16 cellular contexts compared by ENCODE assay signal in the genomic region with DNA sequence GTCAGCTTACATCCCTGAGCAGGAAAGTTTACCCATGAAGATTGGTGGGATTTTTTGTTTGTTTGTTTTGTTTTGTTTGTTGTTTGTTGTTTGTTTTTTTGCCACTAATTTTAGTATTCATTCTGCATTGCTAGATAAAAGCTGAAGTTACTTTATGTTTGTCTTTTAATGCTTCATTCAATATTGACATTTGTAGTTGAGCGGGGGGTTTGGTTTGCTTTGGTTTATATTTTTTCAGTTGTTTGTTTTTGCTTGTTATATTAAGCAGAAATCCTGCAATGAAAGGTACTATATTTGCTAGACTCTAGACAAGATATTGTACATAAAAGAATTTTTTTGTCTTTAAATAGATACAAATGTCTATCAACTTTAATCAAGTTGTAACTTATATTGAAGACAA. TPM values are rescaled to one million over a fixed set of nuclear protein-coding genes. Genes with fewer than 3 reads are reported as not detected.
DNase-seq lines count a peak whose midpoint lies in the region; ATAC-seq and TF ChIP-seq lines count a peak whose summit lies in the region.
"Had no signal": no experiment of that assay in that cellular context is flagged by ENCODE, and none has a peak within 500 bp of the region (broad histone marks: within the 10 kb centered on the region; RNA-seq: fewer than 3 reads in every experiment).

No MANE protein-coding gene starts in this region.

- TF ChIP-seq CTCF in LNCaP clone FGC (IDR thresholded peaks at IDR 0.05; ENCODE audit: control insufficient read depth, extremely low read depth, insufficient read depth) = no peak
- no peak for TF ChIP-seq CTCF in parathyroid adenoma (IDR thresholded peaks at IDR 0.05)
- TF ChIP-seq CTCF in activated CD8-positive, alpha-beta T cell treated with anti-CD3 and anti-CD28 coated beads for 36 hours (IDR thresholded peaks at IDR 0.05) = no peak
- no peak for TF ChIP-seq CTCF in mucosa of descending colon (IDR thresholded peaks at IDR 0.05)

- no peaks in the 10 kb centered on the region for H3K79me2 ChIP-seq in parathyroid adenoma

- H3K4me1 Mint-ChIP-seq in activated CD8-positive, alpha-beta T cell treated with anti-CD3 and anti-CD28 coated beads for 36 hours (ENCODE audit: low read depth) = peaks cover 2% of the 10 kb centered on the region
- H3K4me1 Mint-ChIP-seq: B cell, IgD-negative memory B cell had no signal

- POLR2A ChIA-PET in activated CD8-positive, alpha-beta T cell treated with anti-CD3 and anti-CD28 coated beads for 36 hours (lab: Charles Lee) = no interaction called here

- H3K4me3 ChIP-seq in LNCaP clone FGC (ENCODE audit: low read depth, low read length) (no peak overlapping the region), parathyroid adenoma (ENCODE audit: low read depth, low read length) (peak overlapping the region; percentile 31), mucosa of descending colon (no peak overlapping the region)
- H3K4me3 ChIP-seq: BLaER1 treated with 17β-estradiol and CSF1 and Interleukin-3, amounts not matched to agents 10 nM and 100 nM had no signal

- H3K27ac ChIP-seq in parathyroid adenoma = peak overlapping the region; percentile 99
- H3K27ac ChIP-seq: BLaER1 treated with 17β-estradiol and CSF1 and Interleukin-3, amounts not matched to agents 10 nM and 100 nM had no signal

- H3K36me3 Mint-ChIP-seq in activated CD8-positive, alpha-beta T cell treated with anti-CD3 and anti-CD28 coated beads for 36 hours (ENCODE audit: low read depth) = no peaks in the 10 kb centered on the region
- H3K36me3 Mint-ChIP-seq: CD8-positive, alpha-beta memory T cell; IgD-negative memory B cell had no signal

- H3K9ac ChIP-seq in parathyroid adenoma = no peak overlapping the region

- H3K27ac Mint-ChIP-seq in activated CD8-positive, alpha-beta T cell treated with anti-CD3 and anti-CD28 coated beads for 36 hours = no peak overlapping the region
- H3K27ac Mint-ChIP-seq: B cell; CD8-positive, alpha-beta memory T cell; IgD-negative memory B cell had no signal

- DNase-seq in NCI-H526 treated with DMSO at 0.1 percent for 48 hours (lab: John Stamatoyannopoulos, UW) (peak; percentile 50), NCI-H526 (lab: John Stamatoyannopoulos, UW) (no peak), LNCaP clone FGC (ENCODE audit: low read depth) (peak; percentile 75), left lobe of liver (ENCODE audit: low spot score) (no peak), mucosa of descending colon (no peak)
- DNase-seq in activated CD8-positive, alpha-beta T cell treated with anti-CD3 and anti-CD28 coated beads for 36 hours = no peak
- DNase-seq: CD4-positive, CD25-positive, alpha-beta regulatory T cell; COR-L47; DMS79 treated with DMSO at 0.1 percent for 48 hours; GF-D8; H9 had no signal

- H3K9me3 Mint-ChIP-seq in activated CD8-positive, alpha-beta T cell treated with anti-CD3 and anti-CD28 coated beads for 36 hours = no peaks in the 10 kb centered on the region
- H3K9me3 Mint-ChIP-seq: CD4-positive, CD25-positive, alpha-beta regulatory T cell; CD8-positive, alpha-beta memory T cell; H9; IgD-negative memory B cell had no signal

- no peaks in the 10 kb centered on the region for H3K27me3 ChIP-seq in parathyroid adenoma (ENCODE audit: control insufficient read depth, insufficient read depth, low read length)
- H3K27me3 ChIP-seq: BLaER1 treated with 17β-estradiol and CSF1 and Interleukin-3, amounts not matched to agents 10 nM and 100 nM had no signal

- ATAC-seq in left lobe of liver = no peak
- ATAC-seq in activated CD8-positive, alpha-beta T cell treated with anti-CD3 and anti-CD28 coated beads for 36 hours = no peak
- no peak for ATAC-seq in mucosa of descending colon

- intact Hi-C loops in activated CD8-positive, alpha-beta T cell treated with anti-CD3 and anti-CD28 coated beads for 36 hours (cut with micrococcal nuclease) = no loop called here
- intact Hi-C loops in mucosa of descending colon (cut with DNase I, micrococcal nuclease) = no loop called here

- no peak overlapping the region for H2AFZ ChIP-seq in parathyroid adenoma

- H3K4me3 Mint-ChIP-seq in activated CD8-positive, alpha-beta T cell treated with anti-CD3 and anti-CD28 coated beads for 36 hours = no peak overlapping the region
- H3K4me3 Mint-ChIP-seq: B cell; CD4-positive, CD25-positive, alpha-beta regulatory T cell; CD8-positive, alpha-beta memory T cell; H9; IgD-negative memory B cell had no signal

- H3K4me2 ChIP-seq in parathyroid adenoma (ENCODE audit: low read length) = peak overlapping the region; percentile 56

- H3K27me3 Mint-ChIP-seq in activated CD8-positive, alpha-beta T cell treated with anti-CD3 and anti-CD28 coated beads for 36 hours = peaks cover 2% of the 10 kb centered on the region
- H3K27me3 Mint-ChIP-seq: CD4-positive, CD25-positive, alpha-beta regulatory T cell had no signal

- H3K4me1 ChIP-seq in parathyroid adenoma (peaks cover 88% of the 10 kb centered on the region), mucosa of descending colon (ENCODE audit: low read depth) (peaks cover 50% of the 10 kb centered on the region)

- no peaks in the 10 kb centered on the region for H3K9me3 ChIP-seq in parathyroid adenoma (ENCODE audit: control insufficient read depth, low read length)
- no peaks in the 10 kb centered on the region for H3K9me3 ChIP-seq in mucosa of descending colon
- H3K9me3 ChIP-seq: BLaER1 treated with 17β-estradiol and CSF1 and Interleukin-3, amounts not matched to agents 10 nM and 100 nM had no signal

- CTCF ChIA-PET in activated CD8-positive, alpha-beta T cell treated with anti-CD3 and anti-CD28 coated beads for 36 hours (lab: Charles Lee) = interaction anchor here (1.4 kb wide), 1 partner anchor 40 kb away, joined by 3 read pairs; no protein-coding TSS in a partner anchor

- H3K36me3 ChIP-seq in parathyroid adenoma (ENCODE audit: control insufficient read depth, insufficient read depth, low read length) (peaks cover 3% of the 10 kb centered on the region), mucosa of descending colon (ENCODE audit: low read depth) (no peaks in the 10 kb centered on the region)

RNA-seq across cellular contexts. Expression of gene CD9, which starts 37.6 kb away (rescaled TPM):
- total RNA-seq in left lobe of liver (21.2 TPM), mucosa of descending colon (100 to 1,000 TPM; 452 to 723 (median 672) TPM)
- total RNA-seq in activated CD8-positive, alpha-beta T cell treated with anti-CD3 and anti-CD28 coated beads for 36 hours = 1 to 10 TPM; 9.1 to 9.2 TPM

Comparison
In these comparisons a context has a peak if more than half of its experiments do, and no peak if none do; other contexts are left out.
1. DNase-seq: peak in NCI-H526 treated with DMSO at 0.1 percent for 48 hours (single experiment) and LNCaP clone FGC (single experiment); none in NCI-H526 (0 of 2), left lobe of liver (single experiment), activated CD8-positive, alpha-beta T cell treated with anti-CD3 and anti-CD28 coated beads for 36 hours (single experiment) and mucosa of descending colon (0 of 3).
2. RNA of gene CD9, which starts 37.6 kb away (total RNA-seq): 452 to 723 TPM in mucosa of descending colon; 21.2 TPM in left lobe of liver (single experiment) and 9.1 to 9.2 TPM in activated CD8-positive, alpha-beta T cell treated with anti-CD3 and anti-CD28 coated beads for 36 hours; every median in the first group is over 10 times any median in the second.